26 cellular contexts compared by ENCODE assay signal in genomic region chr6:101747711-101748110, GRCh38.
A peak's percentile ranks its signal among the peaks of the same experiment; 100 is the strongest.
DNase-seq lines count a peak whose midpoint lies in the region; ATAC-seq, FAIRE-seq and TF ChIP-seq lines count a peak whose summit lies in the region.
"Had no signal": no experiment of that assay in that cellular context is flagged by ENCODE, and none has a peak within 500 bp of the region (broad histone marks: within the 10 kb centered on the region; RNA-seq: fewer than 3 reads in every experiment).

No MANE protein-coding gene starts in this region.

- peak; percentile 44 to 84 for ATAC-seq in right cardiac atrium
- no peak for ATAC-seq in GM18498 (IDR thresholded peaks at IDR 0.05; ENCODE audit: unreplicated experiment)
- ATAC-seq: stimulated activated memory B cell treated with anti-CD40 and anti-IgM and Interleukin-4, amounts not matched to agents 10 μg/mL and 1 μg/mL and 100 μg/mL, for 72 hours had no signal

- H3K9me3 ChIP-seq in right cardiac atrium (ENCODE audit: control insufficient read depth, low read length) = no peaks in the 10 kb centered on the region
- H3K9me3 ChIP-seq: BLaER1 treated with 17β-estradiol and CSF1 and Interleukin-3, amounts not matched to agents 10 nM and 100 nM; prostate gland; uterus had no signal

- H3K27ac ChIP-seq in right cardiac atrium (ENCODE audit: low read length) = no peak overlapping the region
- H3K27ac ChIP-seq: BLaER1 treated with 17β-estradiol and CSF1 and Interleukin-3, amounts not matched to agents 10 nM and 100 nM; prostate gland; uterus had no signal

- H3K4me1 ChIP-seq in right cardiac atrium (ENCODE audit: control insufficient read depth, insufficient read depth, low read length) = no peaks in the 10 kb centered on the region
- H3K4me1 ChIP-seq: BLaER1 treated with 17β-estradiol and CSF1 and Interleukin-3, amounts not matched to agents 10 nM and 100 nM; prostate gland; uterus had no signal

- WGBS in right cardiac atrium = 9% methylated on average over 1 of the region's 1 CpG

- DNase-seq in HuH-7 (ENCODE audit: low spot score) = peak; percentile 20
- peak; percentile 75 for DNase-seq in NCI-H226
- peak; percentile 80 for DNase-seq in amniotic epithelial cell (ENCODE audit: low read depth)
- DNase-seq in right cardiac atrium = peak in 2 of 3 donors; percentile 46 to 66
- no peak for DNase-seq in NCI-H82 treated with DMSO at 0.1 percent for 48 hours (lab: John Stamatoyannopoulos, UW; ENCODE audit: unreplicated experiment)
- DNase-seq in HT-29 (ENCODE audit: low spot score) = no peak
- no peak for DNase-seq in GM12892 (ENCODE audit: insufficient read length)
- DNase-seq: activated CD4-positive, alpha-beta T cell treated with anti-CD3 and anti-CD28 coated beads for 1 hour; activated naive CD4-positive, alpha-beta T cell; activated T-cell treated with anti-CD3 and anti-CD28 coated beads, Interleukin-2, amount 50 U/mL, for 24 hours; amygdala; COR-L47; GF-D8; NCI-H1048; NCI-H1694 treated with DMSO at 0.1 percent for 48 hours; NCI-H2171; small intestine; stimulated activated CD4-positive, alpha-beta T cell treated with anti-CD3 and anti-CD28 coated beads, Interleukin-2, amount 100 ng/mL, for 24 hours; uterus had no signal

- intact Hi-C loops in right cardiac atrium (cut with DNase I) = loop anchor here in 1 of 4 donors (10.0 kb wide), 1 partner anchor 353 kb away; the partner anchor contains the start of gene GRIK2

- FAIRE-seq in GM12892 (lab: Jason Lieb, UNC) = no peak
- FAIRE-seq: bronchial epithelial cell, H1, HTR-8/SVneo, small intestine had no signal

- no peaks in the 10 kb centered on the region for H3K27me3 ChIP-seq in right cardiac atrium (ENCODE audit: control insufficient read depth, insufficient read depth)
- H3K27me3 ChIP-seq: BLaER1 treated with 17β-estradiol and CSF1 and Interleukin-3, amounts not matched to agents 10 nM and 100 nM; uterus had no signal

- TF ChIP-seq POLR2A in GM12892 (IDR thresholded peaks at IDR 0.05; ENCODE audit: low read depth, low read length) = no peak

- H3K4me3 ChIP-seq in right cardiac atrium (ENCODE audit: low read length) = no peak overlapping the region
- H3K4me3 ChIP-seq: BLaER1 treated with 17β-estradiol and CSF1 and Interleukin-3, amounts not matched to agents 10 nM and 100 nM; prostate gland; uterus had no signal

Comparison
In these comparisons a context has a peak if more than half of its experiments do, and no peak if none do; other contexts are left out.
1. DNase-seq: peak in HuH-7 (single experiment), NCI-H226 (single experiment), amniotic epithelial cell (single experiment) and right cardiac atrium (2 of 3); none in NCI-H82 treated with DMSO at 0.1 percent for 48 hours (single experiment), HT-29 (single experiment) and GM12892 (single experiment).